Comparison of ENCODE assay signal across 23 cellular contexts in genomic region chr2:29782087-29782486, GRCh38.
DNase-seq lines count a peak whose midpoint lies in the region; ATAC-seq, FAIRE-seq and TF ChIP-seq lines count a peak whose summit lies in the region.
"Had no signal": no experiment of that assay in that cellular context is flagged by ENCODE, and none has a peak within 500 bp of the region (broad histone marks: within the 10 kb centered on the region; RNA-seq: fewer than 3 reads in every experiment).

No MANE protein-coding gene starts in this region.

- H3K23me2 ChIP-seq in H1 (ENCODE audit: low read depth, low read length): no peaks in the 10 kb centered on the region

- TF ChIP-seq RAD21 in H1 (IDR thresholded peaks at IDR 0.05 in 1 of 2, conservative IDR thresholded peaks at IDR 0.05 in 1 of 2; ENCODE audit: low read depth in 2 of 2, low read length in 2 of 2): peak; percentile 6 to 37; a peak in 2 of 4 replicates

- H3K79me1 ChIP-seq in H1 (ENCODE audit: low read depth, low read length): no peaks in the 10 kb centered on the region

- H4K20me1 ChIP-seq in H1 (replicated peaks in 1 of 2; ENCODE audit: control insufficient read depth in 1 of 2, insufficient read depth in 2 of 2, low read length in 2 of 2): no peaks in the 10 kb centered on the region
- H4K20me1 ChIP-seq: BLaER1 had no signal

- no peaks in the 10 kb centered on the region for H3K36me3 ChIP-seq in H1 (ENCODE audit: control insufficient read depth in 2 of 4, insufficient read depth in 4 of 4, low read length in 3 of 4)
- H3K36me3 ChIP-seq: BLaER1 had no signal

- 100% methylated on average over 1 of the region's 1 CpG; no CpG with 5 or more reads in 1 of the 2 experiments for WGBS in H1 (ENCODE audit: extremely low coverage in 1 of 2, insufficient coverage in 1 of 2, insufficient read length in 1 of 2, insufficient replicate concordance in 2 of 2, low coverage in 1 of 2, low lambda C conversion rate in 2 of 2, missing lambda C conversion rate in 1 of 2), 2 experiments

- no peak overlapping the region for H2BK12ac ChIP-seq in H1 (ENCODE audit: low read depth, low read length)

- peak overlapping the region; percentile 30 for H3K4me3 Mint-ChIP-seq in nephron progenitor cell
- H3K4me3 Mint-ChIP-seq: B cell; CD4-positive, CD25-positive, alpha-beta regulatory T cell; CD8-positive, alpha-beta T cell; H9 had no signal

- no peaks in the 10 kb centered on the region for H3K9me3 ChIP-seq in H1 (ENCODE audit: insufficient read depth in 2 of 2, low read depth in 1 of 2, low read length in 1 of 2)
- H3K9me3 ChIP-seq: BLaER1, Caco-2 had no signal

- no peaks in the 10 kb centered on the region for H3K36me3 Mint-ChIP-seq in nephron progenitor cell (ENCODE audit: low read depth)
- H3K36me3 Mint-ChIP-seq: CD4-positive, CD25-positive, alpha-beta regulatory T cell; CD8-positive, alpha-beta T cell had no signal

- no peak overlapping the region for H2BK15ac ChIP-seq in H1 (ENCODE audit: low read length)

- no peak overlapping the region for H3K23ac ChIP-seq in H1 (ENCODE audit: insufficient read length)

- FAIRE-seq in H1 (lab: Jason Lieb, UNC): no peak
- FAIRE-seq: A204.1, GM12878 had no signal

- H3K18ac ChIP-seq in H1 (ENCODE audit: extremely low read depth, low read length): no peak overlapping the region

- POLR2A ChIA-PET in H1 (lab: Charles Lee; ENCODE audit: partially characterized antibody): no interaction called here

- no peak overlapping the region for H3K4me2 ChIP-seq in H1 (ENCODE audit: insufficient read depth in 1 of 2, low read depth in 2 of 2, low read length in 2 of 2)
- H3K4me2 ChIP-seq: BLaER1 had no signal

- no peak for TF ChIP-seq CTCF in H1 (IDR thresholded peaks at IDR 0.05; ENCODE audit: control extremely low read depth in 1 of 3, insufficient read depth in 1 of 3, low read depth in 1 of 3, low read length in 3 of 3)
- TF ChIP-seq CTCF in nephron progenitor cell (IDR thresholded peaks at IDR 0.05): no peak

- no peak for TF ChIP-seq POLR2A in H1 (IDR thresholded peaks at IDR 0.05; ENCODE audit: control extremely low read depth in 1 of 2, low read depth in 2 of 2, low read length in 2 of 2)

- H3K56ac ChIP-seq in H1 (replicated peaks; ENCODE audit: insufficient read length, low read depth, low read length): no peak overlapping the region

- H3K14ac ChIP-seq in H1 (ENCODE audit: insufficient read length): no peak overlapping the region

- no peak overlapping the region for H3K4me3 ChIP-seq in H1 (ENCODE audit: extremely low read depth in 1 of 4, insufficient read depth in 2 of 4, low read depth in 3 of 4, low read length in 4 of 4)
- H3K4me3 ChIP-seq: BLaER1, GM12878, GM23248 had no signal

- no peak overlapping the region for H2BK120ac ChIP-seq in H1 (replicated peaks; ENCODE audit: low read depth, low read length)

- no peak overlapping the region for H2BK5ac ChIP-seq in H1 (ENCODE audit: low read depth, low read length)

- H4K8ac ChIP-seq in H1 (ENCODE audit: extremely low read depth, insufficient read depth, low read length): no peak overlapping the region

- no peak overlapping the region for H4K91ac ChIP-seq in H1 (replicated peaks; ENCODE audit: insufficient read length, low read length)

- no peak overlapping the region for H3K4ac ChIP-seq in H1 (replicated peaks; ENCODE audit: insufficient read length, low read depth, low read length)

- no peak overlapping the region for H3K9ac ChIP-seq in H1 (replicated peaks in 1 of 4; ENCODE audit: extremely low read depth in 1 of 4, low read depth in 3 of 4, low read length in 3 of 4)
- H3K9ac ChIP-seq: BLaER1, GM23248 had no signal

- peak overlapping the region; percentile 79 for H3K27ac Mint-ChIP-seq in nephron progenitor cell
- H3K27ac Mint-ChIP-seq: B cell; CD4-positive, CD25-positive, alpha-beta regulatory T cell; CD8-positive, alpha-beta T cell; H9 had no signal

- no peak for TF ChIP-seq EP300 in H1 (IDR thresholded peaks at IDR 0.05; ENCODE audit: borderline replicate concordance in 1 of 2, low read depth in 2 of 2, low read length in 2 of 2)

- no peak overlapping the region for H4K5ac ChIP-seq in H1 (ENCODE audit: insufficient read length, low read depth, low read length)

- H3K27ac ChIP-seq in H1 (ENCODE audit: low read depth, low read length): no peak overlapping the region
- H3K27ac ChIP-seq: 22Rv1, BLaER1, C4-2B, GM23248 had no signal

- H3K9me3 Mint-ChIP-seq in nephron progenitor cell: no peaks in the 10 kb centered on the region
- H3K9me3 Mint-ChIP-seq: CD8-positive, alpha-beta T cell; H9 had no signal

- no peak overlapping the region for H2BK20ac ChIP-seq in H1 (ENCODE audit: low read length)

- CTCF ChIA-PET in H1 (lab: Charles Lee; ENCODE audit: partially characterized antibody): interaction anchor here (0.6 to 1.1 kb wide), 3 partner anchors 452 to 1353 kb away, joined by 3 to 4 read pairs (median 4); no protein-coding TSS in a partner anchor

- no peak for ATAC-seq in GM19397 (IDR thresholded peaks at IDR 0.05; ENCODE audit: unreplicated experiment)
- ATAC-seq: CD8-positive, alpha-beta T cell; GM12878; HCT116 had no signal

- peaks cover 54% of the 10 kb centered on the region for H3K4me1 Mint-ChIP-seq in nephron progenitor cell
- H3K4me1 Mint-ChIP-seq: B cell; CD4-positive, CD25-positive, alpha-beta regulatory T cell had no signal

- DNase-seq in DMS53 (lab: John Stamatoyannopoulos, UW): peak; percentile 3
- DNase-seq in DMS53 treated with DMSO at 0.1 percent for 48 hours (lab: John Stamatoyannopoulos, UW; ENCODE audit: unreplicated experiment): no peak
- peak; percentile 92 for DNase-seq in NCI-H82 (lab: John Stamatoyannopoulos, UW)
- DNase-seq in H1 (ENCODE audit: low read depth in 1 of 2, low spot score in 2 of 2): no peak
- no peak for DNase-seq in nephron progenitor cell
- no peak for DNase-seq in cortex of kidney (lab: John Stamatoyannopoulos, UW)
- no peak for DNase-seq in stimulated activated CD4-positive, alpha-beta T cell treated with anti-CD3 and anti-CD28 coated beads, Interleukin-4, amount 100 ng/mL, for 4 hours
- DNase-seq: Caco-2; CD4-positive, CD25-positive, alpha-beta regulatory T cell; CD8-positive, alpha-beta T cell; DMS79; EL; GDM1; GM23248; H9 had no signal

- no peak overlapping the region for H2AFZ ChIP-seq in H1 (ENCODE audit: low read length)
- H2AFZ ChIP-seq: GM23248 had no signal

- H3K27me3 Mint-ChIP-seq in nephron progenitor cell (ENCODE audit: low read depth, poor library complexity): peaks cover 2% of the 10 kb centered on the region

- H3K79me2 ChIP-seq in H1 (ENCODE audit: control insufficient read depth in 1 of 2, insufficient read depth in 2 of 2, low read length in 2 of 2): no peaks in the 10 kb centered on the region

- no peaks in the 10 kb centered on the region for H3K27me3 ChIP-seq in H1 (replicated peaks in 1 of 4; ENCODE audit: control insufficient read depth in 3 of 4, extremely low read depth in 1 of 4, insufficient read depth in 3 of 4, low read length in 3 of 4)
- H3K27me3 ChIP-seq: BLaER1 had no signal

- peaks cover 0 to 3% (median 0%) of the 10 kb centered on the region in 4 experiments; a peak in 2 of 7 replicates for H3K4me1 ChIP-seq in H1 (replicated peaks in 1 of 4; ENCODE audit: control insufficient read depth in 3 of 4, insufficient read depth in 4 of 4, low read length in 3 of 4)
- H3K4me1 ChIP-seq: BLaER1, Caco-2 had no signal

- no peak overlapping the region for H2AK5ac ChIP-seq in H1 (ENCODE audit: low read depth, low read length)

TF ChIP-seq in H1, 55 proteins besides CTCF, POLR2A, EP300 and RAD21:
- no peak for TF ChIP-seq KDM4A (IDR thresholded peaks at IDR 0.05; ENCODE audit: low read depth, low read length, severe bottlenecking)
- no peak for TF ChIP-seq YY1 (IDR thresholded peaks at IDR 0.05; ENCODE audit: low read depth, low read length)
- no peak for TF ChIP-seq GABPA (IDR thresholded peaks at IDR 0.05; ENCODE audit: borderline replicate concordance, insufficient read depth, low read length)
- no peak for TF ChIP-seq TBP (IDR thresholded peaks at IDR 0.05; ENCODE audit: low read depth, low read length)
- no peak for TF ChIP-seq RBBP5 (IDR thresholded peaks at IDR 0.05; ENCODE audit: borderline replicate concordance, low read depth, low read length)
- no peak for TF ChIP-seq BRCA1 (IDR thresholded peaks at IDR 0.05; ENCODE audit: low read depth, low read length)
- no peak for TF ChIP-seq NRF1 (IDR thresholded peaks at IDR 0.05; ENCODE audit: low read depth, low read length)

Comparison
In these comparisons a context has a peak if more than half of its experiments do, and no peak if none do; other contexts are left out.
1. DNase-seq: peak in DMS53 (single experiment) and NCI-H82 (single experiment); none in DMS53 treated with DMSO at 0.1 percent for 48 hours (single experiment), H1 (0 of 2), nephron progenitor cell (single experiment), cortex of kidney (single experiment) and stimulated activated CD4-positive, alpha-beta T cell treated with anti-CD3 and anti-CD28 coated beads, Interleukin-4, amount 100 ng/mL, for 4 hours (0 of 2).